ENCODE assay signal across 8 cellular contexts in the genomic region with DNA sequence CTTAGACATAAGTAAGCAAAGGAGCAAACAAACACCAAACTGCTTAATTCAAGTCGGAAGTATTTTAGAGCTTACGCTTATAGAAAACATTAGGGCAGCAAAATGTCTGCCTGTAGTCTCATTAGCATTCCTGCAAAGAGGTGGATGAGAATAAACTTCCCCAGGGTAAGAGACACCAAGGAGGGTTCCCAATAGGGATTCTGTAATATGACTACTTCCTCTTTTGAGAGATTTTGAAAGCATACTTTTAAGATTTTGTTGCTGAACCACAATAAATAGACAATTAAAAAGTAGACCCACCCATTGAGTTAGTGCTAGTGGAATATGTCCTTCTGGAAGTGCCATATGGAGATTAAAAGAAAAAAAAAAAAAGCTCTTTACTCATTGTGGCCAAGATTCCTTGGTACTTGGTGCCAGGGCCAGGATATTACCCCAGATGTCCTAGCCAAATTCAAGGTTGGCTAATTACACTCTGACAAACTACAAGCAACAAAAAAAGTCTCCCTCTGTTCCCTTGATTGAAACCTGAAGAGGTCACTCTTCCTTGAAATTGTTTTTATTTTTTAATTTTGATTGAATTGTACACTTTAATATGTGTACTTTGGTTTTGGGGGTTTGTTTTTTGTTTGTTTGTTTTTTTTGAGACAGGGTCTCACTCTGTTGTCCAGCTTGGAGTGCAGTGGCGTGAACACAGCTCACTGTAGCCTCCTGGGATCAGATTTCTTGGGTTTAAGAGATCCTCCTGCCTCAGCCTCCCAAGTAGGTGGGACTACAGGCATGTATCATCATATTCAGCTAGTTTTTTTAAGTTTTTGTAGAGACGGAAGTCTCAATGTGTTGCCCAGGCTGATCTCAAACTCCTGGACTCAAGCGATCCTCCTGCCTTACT. TPM values are rescaled to one million over a fixed set of nuclear protein-coding genes. Genes with fewer than 3 reads are reported as not detected.
A peak's percentile ranks its signal among the peaks of the same experiment; 100 is the strongest.
DNase-seq lines count a peak whose midpoint lies in the region; ATAC-seq and TF ChIP-seq lines count a peak whose summit lies in the region.

No MANE protein-coding gene starts in this region.

- no peaks in the 10 kb centered on the region for H3K27me3 Mint-ChIP-seq in activated CD4-positive, alpha-beta T cell treated with anti-CD3 and anti-CD28 coated beads, Interleukin-2, amount 10 ng/mL, durations not matched to agents 24 days and 14 days
- no peaks in the 10 kb centered on the region for H3K27me3 Mint-ChIP-seq in stimulated activated naive B cell treated with anti-CD40 and anti-IgM and Interleukin-4, amounts not matched to agents 10 μg/mL and 1 μg/mL and 100 μg/mL, for 72 hours

- H3K4me1 ChIP-seq in esophagus (ENCODE audit: control insufficient read depth in 2 of 2, insufficient read depth in 2 of 2, low read length in 1 of 2) = no peaks in the 10 kb centered on the region

- no peaks in the 10 kb centered on the region for H3K9me3 ChIP-seq in esophagus (ENCODE audit: control insufficient read depth in 2 of 2, insufficient read depth in 1 of 2, low read depth in 1 of 2, low read length in 1 of 2)

- H3K36me3 ChIP-seq in esophagus (ENCODE audit: control insufficient read depth in 2 of 2, insufficient read depth in 2 of 2, low read length in 1 of 2) = no peaks in the 10 kb centered on the region

- H3K27me3 ChIP-seq in esophagus (ENCODE audit: control insufficient read depth in 1 of 2, insufficient read depth in 2 of 2, low read length in 2 of 2) = no peaks in the 10 kb centered on the region

- H3K4me3 Mint-ChIP-seq in activated CD4-positive, alpha-beta T cell treated with anti-CD3 and anti-CD28 coated beads, Interleukin-2, amount 10 ng/mL, durations not matched to agents 24 days and 14 days = peak overlapping the region; percentile 78
- no peak overlapping the region for H3K4me3 Mint-ChIP-seq in stimulated activated naive B cell treated with anti-CD40 and anti-IgM and Interleukin-4, amounts not matched to agents 10 μg/mL and 1 μg/mL and 100 μg/mL, for 72 hours

- H3K9me3 Mint-ChIP-seq in activated CD4-positive, alpha-beta T cell treated with anti-CD3 and anti-CD28 coated beads, Interleukin-2, amount 10 ng/mL, durations not matched to agents 24 days and 14 days = no peaks in the 10 kb centered on the region
- no peaks in the 10 kb centered on the region for H3K9me3 Mint-ChIP-seq in stimulated activated naive B cell treated with anti-CD40 and anti-IgM and Interleukin-4, amounts not matched to agents 10 μg/mL and 1 μg/mL and 100 μg/mL, for 72 hours

- TF ChIP-seq CTCF in GM20000 (IDR thresholded peaks at IDR 0.05; ENCODE audit: extremely low read depth, missing control alignments) = no peak

- peak overlapping the region; percentile 14 to 20 for H3K27ac ChIP-seq in esophagus (ENCODE audit: low read depth in 2 of 2, low read length in 1 of 2)

- no peak for DNase-seq in activated CD4-positive, alpha-beta T cell treated with anti-CD3 and anti-CD28 coated beads, Interleukin-2, amount 10 ng/mL, durations not matched to agents 24 days and 14 days
- DNase-seq in activated CD4-positive, alpha-beta T cell treated with anti-CD3 and anti-CD28 coated beads, Interleukin-2, amount 50 U/mL, for 1 hour = no peak
- peak; percentile 49 for DNase-seq in NOMO-1 treated with DMSO at 0.1 percent for 48 hours (lab: John Stamatoyannopoulos, UW; ENCODE audit: unreplicated experiment)
- DNase-seq in stimulated activated naive B cell treated with anti-CD40 and anti-IgM and Interleukin-4, amounts not matched to agents 10 μg/mL and 1 μg/mL and 100 μg/mL, for 72 hours = no peak
- no peak for DNase-seq in stimulated activated CD4-positive, alpha-beta T cell treated with anti-CD3 and anti-CD28 coated beads, Interleukin-1b, Interleukin-23, amount 100 ng/mL, for 48 hours
- DNase-seq in GM20000 (ENCODE audit: low spot score) = no peak
- DNase-seq in COLO668 (lab: John Stamatoyannopoulos, UW; ENCODE audit: unreplicated experiment) = no peak

- H3K27ac Mint-ChIP-seq in activated CD4-positive, alpha-beta T cell treated with anti-CD3 and anti-CD28 coated beads, Interleukin-2, amount 10 ng/mL, durations not matched to agents 24 days and 14 days = peak overlapping the region; percentile 95
- H3K27ac Mint-ChIP-seq in stimulated activated naive B cell treated with anti-CD40 and anti-IgM and Interleukin-4, amounts not matched to agents 10 μg/mL and 1 μg/mL and 100 μg/mL, for 72 hours = peak overlapping the region; percentile 31

- H3K4me3 ChIP-seq in esophagus (ENCODE audit: low read depth in 1 of 2, low read length in 2 of 2) = no peak overlapping the region

- H3K4me1 Mint-ChIP-seq in activated CD4-positive, alpha-beta T cell treated with anti-CD3 and anti-CD28 coated beads, Interleukin-2, amount 10 ng/mL, durations not matched to agents 24 days and 14 days = peaks cover 22% of the 10 kb centered on the region
- peaks cover 17 to 25% of the 10 kb centered on the region in 2 donors for H3K4me1 Mint-ChIP-seq in stimulated activated naive B cell treated with anti-CD40 and anti-IgM and Interleukin-4, amounts not matched to agents 10 μg/mL and 1 μg/mL and 100 μg/mL, for 72 hours

- 81 to 85% methylated on average over 5 of the region's 5 CpGs for WGBS in esophagus, 2 donors

- intact Hi-C loops in activated CD4-positive, alpha-beta T cell treated with anti-CD3 and anti-CD28 coated beads, Interleukin-2, amount 10 ng/mL, durations not matched to agents 24 days and 14 days (cut with micrococcal nuclease) = loop anchor here (5.0 kb wide), 1 partner anchor 34 kb away; no protein-coding TSS in a partner anchor

- peaks cover 7% of the 10 kb centered on the region for H3K36me3 Mint-ChIP-seq in activated CD4-positive, alpha-beta T cell treated with anti-CD3 and anti-CD28 coated beads, Interleukin-2, amount 10 ng/mL, durations not matched to agents 24 days and 14 days (ENCODE audit: low read depth)
- H3K36me3 Mint-ChIP-seq in stimulated activated naive B cell treated with anti-CD40 and anti-IgM and Interleukin-4, amounts not matched to agents 10 μg/mL and 1 μg/mL and 100 μg/mL, for 72 hours = peaks cover 2 to 3% of the 10 kb centered on the region in 2 donors

- ATAC-seq in stimulated activated naive B cell treated with anti-CD40 and anti-IgM and Interleukin-4, amounts not matched to agents 10 μg/mL and 1 μg/mL and 100 μg/mL, for 72 hours (replicated peaks) = peak in 1 of 2 donors; percentile 48

RNA-seq across cellular contexts. Expression of gene CLIP1, which starts 8.7 kb away (rescaled TPM):
- 60.8 and 66.1 TPM in 2 replicates for total RNA-seq in activated CD4-positive, alpha-beta T cell treated with anti-CD3 and anti-CD28 coated beads, Interleukin-2, amount 10 ng/mL, durations not matched to agents 24 days and 14 days
- polyA plus RNA-seq in esophagus = 10 to 100 TPM; 50.0 to 52.3 TPM
